10 cellular contexts compared by ENCODE assay signal in genomic region chr11:95698939-95699562, GRCh38.
A peak's percentile ranks its signal among the peaks of the same experiment; 100 is the strongest.
DNase-seq lines count a peak whose midpoint lies in the region; ATAC-seq and TF ChIP-seq lines count a peak whose summit lies in the region.
"Had no signal": no experiment of that assay in that cellular context is flagged by ENCODE, and none has a peak within 500 bp of the region (broad histone marks: within the 10 kb centered on the region; RNA-seq: fewer than 3 reads in every experiment).

No MANE protein-coding gene starts in this region.

- H3K36me3 ChIP-seq in RWPE2 (ENCODE audit: low read depth) = no peaks in the 10 kb centered on the region
- H3K36me3 ChIP-seq: transverse colon had no signal

- H3K27me3 ChIP-seq in RWPE2 (ENCODE audit: insufficient read depth, poor library complexity, severe bottlenecking) (no peaks in the 10 kb centered on the region), dorsolateral prefrontal cortex (no peaks in the 10 kb centered on the region)
- H3K27me3 ChIP-seq: transverse colon had no signal

- H3K9me3 ChIP-seq in RWPE2 (ENCODE audit: severe bottlenecking) = no peaks in the 10 kb centered on the region
- H3K9me3 ChIP-seq: transverse colon had no signal

- DNase-seq in GDM1 (lab: John Stamatoyannopoulos, UW) (peak; percentile 21), RWPE2 (ENCODE audit: low spot score) (no peak), dorsolateral prefrontal cortex (peak in 2 of 10 donors; percentile 44 to 50), omental fat pad (ENCODE audit: low spot score) (no peak), SK-N-DZ (ENCODE audit: low spot score) (no peak), amniotic stem cell (lab: John Stamatoyannopoulos, UW) (no peak)
- DNase-seq: small intestine, transverse colon had no signal

- TF ChIP-seq CTCF in RWPE2 (IDR thresholded peaks at IDR 0.05; ENCODE audit: poor library complexity, severe bottlenecking) (no peak), dorsolateral prefrontal cortex (IDR thresholded peaks at IDR 0.05 in 54 of 56, conservative IDR thresholded peaks at IDR 0.05 in 2 of 56; ENCODE audit: low read depth in 1 of 56, partially characterized antibody in 56 of 56) (no peak), omental fat pad (IDR thresholded peaks at IDR 0.05) (no peak)

- no peak overlapping the region for H3K27ac ChIP-seq in RWPE2 (ENCODE audit: poor library complexity, severe bottlenecking)
- H3K27ac ChIP-seq in dorsolateral prefrontal cortex = peak overlapping the region in 58 of 59 donors; percentile 29 to 93 (median 80)

- H3K4me3 ChIP-seq in RWPE2 (ENCODE audit: severe bottlenecking) (no peak overlapping the region), dorsolateral prefrontal cortex (no peak overlapping the region)
- H3K4me3 ChIP-seq: transverse colon had no signal

- no peaks in the 10 kb centered on the region for H3K4me1 ChIP-seq in RWPE2 (ENCODE audit: insufficient read depth, poor library complexity, severe bottlenecking)

- peak; percentile 65 for ATAC-seq in RWPE2 (ENCODE audit: low read depth)
- peak; percentile 89 for ATAC-seq in omental fat pad (ENCODE audit: low FRiP score)
- no peak for ATAC-seq in GM18519 (IDR thresholded peaks at IDR 0.05; ENCODE audit: low FRiP score, unreplicated experiment)
- ATAC-seq in HG03045 (IDR thresholded peaks at IDR 0.05; ENCODE audit: unreplicated experiment) = no peak

- intact Hi-C loops in dorsolateral prefrontal cortex (cut with DNase I) = loop anchor here (5.0 to 10.0 kb wide), 3 partner anchors 122 to 264 kb away; no protein-coding TSS in a partner anchor

Comparison
In these comparisons a context has a peak if more than half of its experiments do, and no peak if none do; other contexts are left out.
1. ATAC-seq: peak in RWPE2 (single experiment) and omental fat pad (single experiment); none in GM18519 (single experiment) and HG03045 (single experiment).